ENCODE assay signal across 2 cellular contexts in the genomic region with DNA sequence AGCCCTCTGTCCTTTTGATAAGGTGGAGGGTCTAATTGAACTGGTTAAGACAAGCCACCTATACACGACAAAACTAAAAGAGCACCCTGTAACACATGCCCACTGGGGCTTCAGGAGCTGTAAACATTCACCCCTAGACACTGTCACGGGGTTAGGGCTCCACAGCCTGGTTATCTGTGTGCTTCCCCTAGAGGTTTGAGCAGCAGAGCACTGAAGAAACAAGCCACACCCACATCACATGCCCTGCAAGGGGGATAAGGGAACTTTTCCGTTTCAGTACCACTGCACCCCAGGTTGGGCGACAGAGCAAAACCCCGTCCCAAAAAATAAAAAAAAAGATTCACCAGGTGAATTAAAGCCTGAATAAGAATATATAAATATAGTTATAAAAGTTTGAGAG.
TF ChIP-seq lines count a peak whose summit lies in the region.

No MANE protein-coding gene starts in this region.

TF ChIP-seq in SK-N-SH treated with all-trans-retinoic acid at 6 μM for 48 hours, 23 proteins besides CTCF, POLR2A, EP300 and RAD21 (continued from another document):
- TF ChIP-seq, protein P1, sequence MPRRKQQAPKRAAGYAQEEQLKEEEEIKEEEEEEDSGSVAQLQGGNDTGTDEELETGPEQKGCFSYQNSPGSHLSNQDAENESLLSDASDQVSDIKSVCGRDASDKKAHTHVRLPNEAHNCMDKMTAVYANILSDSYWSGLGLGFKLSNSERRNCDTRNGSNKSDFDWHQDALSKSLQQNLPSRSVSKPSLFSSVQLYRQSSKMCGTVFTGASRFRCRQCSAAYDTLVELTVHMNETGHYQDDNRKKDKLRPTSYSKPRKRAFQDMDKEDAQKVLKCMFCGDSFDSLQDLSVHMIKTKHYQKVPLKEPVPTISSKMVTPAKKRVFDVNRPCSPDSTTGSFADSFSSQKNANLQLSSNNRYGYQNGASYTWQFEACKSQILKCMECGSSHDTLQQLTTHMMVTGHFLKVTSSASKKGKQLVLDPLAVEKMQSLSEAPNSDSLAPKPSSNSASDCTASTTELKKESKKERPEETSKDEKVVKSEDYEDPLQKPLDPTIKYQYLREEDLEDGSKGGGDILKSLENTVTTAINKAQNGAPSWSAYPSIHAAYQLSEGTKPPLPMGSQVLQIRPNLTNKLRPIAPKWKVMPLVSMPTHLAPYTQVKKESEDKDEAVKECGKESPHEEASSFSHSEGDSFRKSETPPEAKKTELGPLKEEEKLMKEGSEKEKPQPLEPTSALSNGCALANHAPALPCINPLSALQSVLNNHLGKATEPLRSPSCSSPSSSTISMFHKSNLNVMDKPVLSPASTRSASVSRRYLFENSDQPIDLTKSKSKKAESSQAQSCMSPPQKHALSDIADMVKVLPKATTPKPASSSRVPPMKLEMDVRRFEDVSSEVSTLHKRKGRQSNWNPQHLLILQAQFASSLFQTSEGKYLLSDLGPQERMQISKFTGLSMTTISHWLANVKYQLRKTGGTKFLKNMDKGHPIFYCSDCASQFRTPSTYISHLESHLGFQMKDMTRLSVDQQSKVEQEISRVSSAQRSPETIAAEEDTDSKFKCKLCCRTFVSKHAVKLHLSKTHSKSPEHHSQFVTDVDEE (CRISPR knock-in tag; IDR thresholded peaks at IDR 0.05) = no peak
- TF ChIP-seq TCF4 (CRISPR knock-in tag; IDR thresholded peaks at IDR 0.05; ENCODE audit: borderline replicate concordance) (no peak), PPARA (CRISPR knock-in tag; IDR thresholded peaks at IDR 0.05; ENCODE audit: borderline replicate concordance) (no peak), ISL1 (CRISPR knock-in tag; IDR thresholded peaks at IDR 0.05) (no peak), ZNF565 (CRISPR knock-in tag; conservative IDR thresholded peaks at IDR 0.05; ENCODE audit: low read depth) (no peak), ESRRG (CRISPR knock-in tag; IDR thresholded peaks at IDR 0.05) (no peak)
- TF ChIP-seq, protein P2, sequence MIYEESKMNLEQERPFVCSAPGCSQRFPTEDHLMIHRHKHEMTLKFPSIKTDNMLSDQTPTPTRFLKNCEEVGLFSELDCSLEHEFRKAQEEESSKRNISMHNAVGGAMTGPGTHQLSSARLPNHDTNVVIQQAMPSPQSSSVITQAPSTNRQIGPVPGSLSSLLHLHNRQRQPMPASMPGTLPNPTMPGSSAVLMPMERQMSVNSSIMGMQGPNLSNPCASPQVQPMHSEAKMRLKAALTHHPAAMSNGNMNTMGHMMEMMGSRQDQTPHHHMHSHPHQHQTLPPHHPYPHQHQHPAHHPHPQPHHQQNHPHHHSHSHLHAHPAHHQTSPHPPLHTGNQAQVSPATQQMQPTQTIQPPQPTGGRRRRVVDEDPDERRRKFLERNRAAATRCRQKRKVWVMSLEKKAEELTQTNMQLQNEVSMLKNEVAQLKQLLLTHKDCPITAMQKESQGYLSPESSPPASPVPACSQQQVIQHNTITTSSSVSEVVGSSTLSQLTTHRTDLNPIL (CRISPR knock-in tag; IDR thresholded peaks at IDR 0.05; ENCODE audit: low read depth) = no peak

TF ChIP-seq in SK-N-SH, 30 proteins besides CTCF, POLR2A, EP300 and RAD21 (continued from another document):
- TF ChIP-seq FOXM1 (IDR thresholded peaks at IDR 0.05; ENCODE audit: low read depth) (no peak), EZH2phosphoT487 (IDR thresholded peaks at IDR 0.05; ENCODE audit: borderline replicate concordance, low read depth) (no peak), TAF1 (IDR thresholded peaks at IDR 0.05; ENCODE audit: borderline replicate concordance, low read depth, low read length) (no peak), GABPA (IDR thresholded peaks at IDR 0.05; ENCODE audit: low read depth) (no peak), ELF1 (IDR thresholded peaks at IDR 0.05) (no peak), MXI1 (IDR thresholded peaks at IDR 0.05; ENCODE audit: low read depth, low read length) (no peak), PBX3 (IDR thresholded peaks at IDR 0.05) (no peak), NFIC (IDR thresholded peaks at IDR 0.05; ENCODE audit: borderline replicate concordance) (no peak), YY1 (IDR thresholded peaks at IDR 0.05; ENCODE audit: low read depth) (no peak), GATA2 (CRISPR knock-in tag; IDR thresholded peaks at IDR 0.05) (no peak)
